8 cellular contexts compared by ENCODE assay signal in genomic region chr5:45696206-45696836, GRCh38.
DNase-seq lines count a peak whose midpoint lies in the region; ATAC-seq, FAIRE-seq and TF ChIP-seq lines count a peak whose summit lies in the region.

HCN1 (minus strand) TSS chr5:45696380.

- H3K4me3 ChIP-seq in astrocyte of the cerebellum (ENCODE audit: low read depth, low read length) = peak within 1 kb of the TSS; percentile 14

- TF ChIP-seq CTCF in astrocyte of the cerebellum (IDR thresholded peaks at IDR 0.05; ENCODE audit: low read depth, low read length, missing control alignments) = peak; percentile 85

- no peak for FAIRE-seq in RCC 7860 (lab: Jason Lieb, UNC)

- ATAC-seq in GM18498 (IDR thresholded peaks at IDR 0.05; ENCODE audit: unreplicated experiment) (peak; percentile 89), HG02885 (IDR thresholded peaks at IDR 0.05; ENCODE audit: poor library complexity, unreplicated experiment) (peak; percentile 95), GM18873 (IDR thresholded peaks at IDR 0.05; ENCODE audit: low FRiP score, unreplicated experiment) (no peak)

- DNase-seq in NCI-H524 treated with DMSO at 0.1 percent for 48 hours (lab: John Stamatoyannopoulos, UW) (peak; percentile 82), astrocyte of the cerebellum (ENCODE audit: low read depth) (peak; percentile 40), hypothalamus (lab: John Stamatoyannopoulos, UW) (peak in 48 of 51 donors; percentile 11 to 85 (median 62)), retina (peak; percentile 91), RCC 7860 (ENCODE audit: low spot score) (no peak)

- in situ Hi-C loops in astrocyte of the cerebellum (cut with HindIII; ENCODE audit: low sequenced_read_pairs) = no loop called here
